Comparison of ENCODE assay signal across 1 cellular context in genomic region chr1:26723013-26723991, GRCh38.
TF ChIP-seq lines count a peak whose summit lies in the region.

No MANE protein-coding gene starts in this region.

TF ChIP-seq in HepG2, 621 proteins besides CTCF, POLR2A, EP300 and RAD21 (continued from another document and continues in another):
- peak; percentile 23; the same call in 1 of the 2 replicates for TF ChIP-seq ZBTB26 (CRISPR knock-in tag; IDR thresholded peaks at IDR 0.05; ENCODE audit: borderline replicate concordance)
- TF ChIP-seq ZNF337 (CRISPR knock-in tag; IDR thresholded peaks at IDR 0.05; ENCODE audit: borderline replicate concordance, low read depth) = no peak
- TF ChIP-seq KDM1A (CRISPR knock-in tag; IDR thresholded peaks at IDR 0.05) = no peak
- TF ChIP-seq NFIC (IDR thresholded peaks at IDR 0.05; ENCODE audit: low read length) = no peak
- no peak for TF ChIP-seq SETDB1 (CRISPR knock-in tag; IDR thresholded peaks at IDR 0.05; ENCODE audit: borderline replicate concordance)
- TF ChIP-seq TFDP1 (CRISPR knock-in tag; IDR thresholded peaks at IDR 0.05; ENCODE audit: borderline replicate concordance) = peak; percentile 71; the same call in 1 of the 2 replicates
- TF ChIP-seq ZNF460 (CRISPR knock-in tag; IDR thresholded peaks at IDR 0.05; ENCODE audit: borderline replicate concordance) = no peak
- no peak for TF ChIP-seq SRSF1 (optimal IDR thresholded peaks at IDR 0.05; ENCODE audit: low read depth, low read length)
- TF ChIP-seq ZNF687 (CRISPR knock-in tag; IDR thresholded peaks at IDR 0.05) = peak; percentile 99
- no peak for TF ChIP-seq NFE2 (CRISPR knock-in tag; IDR thresholded peaks at IDR 0.05)
- TF ChIP-seq CBX2 (IDR thresholded peaks at IDR 0.05; ENCODE audit: low read depth, low read length) = no peak
- TF ChIP-seq CBX2 (CRISPR knock-in tag; IDR thresholded peaks at IDR 0.05; ENCODE audit: low read depth) = no peak
- no peak for TF ChIP-seq ZNF839 (CRISPR knock-in tag; IDR thresholded peaks at IDR 0.05; ENCODE audit: borderline replicate concordance)
- TF ChIP-seq ZNF468 (CRISPR knock-in tag; IDR thresholded peaks at IDR 0.05) = no peak
- TF ChIP-seq GFI1 (CRISPR knock-in tag; IDR thresholded peaks at IDR 0.05; ENCODE audit: borderline replicate concordance) = no peak
- no peak for TF ChIP-seq NRL (CRISPR knock-in tag; IDR thresholded peaks at IDR 0.05; ENCODE audit: borderline replicate concordance)
- TF ChIP-seq ZNF569 (CRISPR knock-in tag; IDR thresholded peaks at IDR 0.05; ENCODE audit: borderline replicate concordance) = no peak
- TF ChIP-seq ZNF232 (CRISPR knock-in tag; IDR thresholded peaks at IDR 0.05; ENCODE audit: borderline replicate concordance) = no peak
- peak; percentile 49; the same call in 1 of the 2 replicates for TF ChIP-seq PAXIP1 (CRISPR knock-in tag; conservative IDR thresholded peaks at IDR 0.05)
- TF ChIP-seq JARID2 (CRISPR knock-in tag; IDR thresholded peaks at IDR 0.05; ENCODE audit: insufficient replicate concordance) = no peak
- peak; percentile 43; the same call in 1 of the 2 replicates for TF ChIP-seq HDAC2 (CRISPR knock-in tag; IDR thresholded peaks at IDR 0.05)
- no peak for TF ChIP-seq ATM (IDR thresholded peaks at IDR 0.05; ENCODE audit: borderline replicate concordance)
- TF ChIP-seq TCF12 (IDR thresholded peaks at IDR 0.05) = no peak
- no peak for TF ChIP-seq TCF12 (CRISPR knock-in tag; IDR thresholded peaks at IDR 0.05)
- no peak for TF ChIP-seq KAT2B (IDR thresholded peaks at IDR 0.05; ENCODE audit: borderline replicate concordance, low read depth, low read length)
- no peak for TF ChIP-seq DZIP1 (CRISPR knock-in tag; IDR thresholded peaks at IDR 0.05)
- TF ChIP-seq SRY (CRISPR knock-in tag; IDR thresholded peaks at IDR 0.05) = 0 out of 2 replicates have a peak, but pooled peaks have one; percentile 32
- TF ChIP-seq POGZ (CRISPR knock-in tag; IDR thresholded peaks at IDR 0.05) = no peak
- no peak for TF ChIP-seq SMARCC2 (IDR thresholded peaks at IDR 0.05)
- TF ChIP-seq ZNF34 (CRISPR knock-in tag; IDR thresholded peaks at IDR 0.05; ENCODE audit: borderline replicate concordance) = no peak
- no peak for TF ChIP-seq ZSCAN21 (CRISPR knock-in tag; IDR thresholded peaks at IDR 0.05; ENCODE audit: borderline replicate concordance)
- peak; percentile 35; the same call in 1 of the 2 replicates for TF ChIP-seq HOMEZ (CRISPR knock-in tag; IDR thresholded peaks at IDR 0.05; ENCODE audit: low read depth)
- peak; percentile 79 for TF ChIP-seq ZBTB33 (CRISPR knock-in tag; IDR thresholded peaks at IDR 0.05)
- no peak for TF ChIP-seq MXD1 (CRISPR knock-in tag; IDR thresholded peaks at IDR 0.05)
- no peak for TF ChIP-seq HES4 (CRISPR knock-in tag; IDR thresholded peaks at IDR 0.05; ENCODE audit: borderline replicate concordance)
- no peak for TF ChIP-seq ZBTB46 (CRISPR knock-in tag; IDR thresholded peaks at IDR 0.05; ENCODE audit: borderline replicate concordance)
- TF ChIP-seq KDM2A (CRISPR knock-in tag; IDR thresholded peaks at IDR 0.05; ENCODE audit: borderline replicate concordance, low read depth) = peak; percentile 17; the same call in 1 of the 2 replicates
- TF ChIP-seq ZNF691 (CRISPR knock-in tag; IDR thresholded peaks at IDR 0.05; ENCODE audit: borderline replicate concordance, low read depth) = 0 out of 2 replicates have a peak, but pooled peaks have one; percentile 36
- no peak for TF ChIP-seq ZNF33B (CRISPR knock-in tag; IDR thresholded peaks at IDR 0.05)
- peak; percentile 31; the same call in 1 of the 2 replicates for TF ChIP-seq KAT8 (CRISPR knock-in tag; IDR thresholded peaks at IDR 0.05)
- TF ChIP-seq ZNF564 (CRISPR knock-in tag; IDR thresholded peaks at IDR 0.05) = no peak
- no peak for TF ChIP-seq ZNF451 (CRISPR knock-in tag; IDR thresholded peaks at IDR 0.05)
- TF ChIP-seq ZNF10 (CRISPR knock-in tag; IDR thresholded peaks at IDR 0.05; ENCODE audit: borderline replicate concordance, low read depth) = no peak
- TF ChIP-seq GABPA (IDR thresholded peaks at IDR 0.05; ENCODE audit: low read depth, low read length) = no peak
- peak; percentile 42 for TF ChIP-seq GABPA (CRISPR knock-in tag; IDR thresholded peaks at IDR 0.05; ENCODE audit: low read depth)
